In genomic region chr17:48554412-48555090, GRCh38 we compare ENCODE assay signal across 10 cellular contexts. TPM values are rescaled to one million over a fixed set of nuclear protein-coding genes. Genes with fewer than 3 reads are reported as not detected.
DNase-seq lines count a peak whose midpoint lies in the region; ATAC-seq, FAIRE-seq and TF ChIP-seq lines count a peak whose summit lies in the region.
"Had no signal": no experiment of that assay in that cellular context is flagged by ENCODE, and none has a peak within 500 bp of the region (broad histone marks: within the 10 kb centered on the region; RNA-seq: fewer than 3 reads in every experiment).

No MANE protein-coding gene starts in this region.

- no peak for TF ChIP-seq POLR2A in HepG2 (IDR thresholded peaks at IDR 0.05; ENCODE audit: insufficient read depth in 1 of 2, low read depth in 2 of 2, low read length in 2 of 2)

- ATAC-seq in HepG2: no peak
- ATAC-seq in GM21737 (IDR thresholded peaks at IDR 0.05; ENCODE audit: unreplicated experiment): no peak

- H4K20me1 ChIP-seq in HepG2 (ENCODE audit: insufficient read depth, low read length): no peaks in the 10 kb centered on the region; the same call in 1 of the 2 replicates

- WGBS in HepG2 (ENCODE audit: low lambda C conversion rate): 37% methylated on average over 41 of the region's 41 CpGs
- WGBS in small intestine, 3 donors: 34 to 38% (median 37%) methylated on average over 41 of the region's 41 CpGs

- H3K4me2 ChIP-seq in HepG2 (ENCODE audit: low read depth, low read length): no peak overlapping the region

- in situ Hi-C loops in HepG2 (cut with HindIII; ENCODE audit: extremely low pct_ligation_motif_present, low pct_unique_long_range_greater_than_20kb): no loop called here

- FAIRE-seq in HepG2 (lab: Jason Lieb, UNC) (no peak), small intestine (lab: Jason Lieb, UNC) (no peak)

- no peak for TF ChIP-seq CTCF in brain (conservative IDR thresholded peaks at IDR 0.05)
- TF ChIP-seq CTCF in HepG2 (CRISPR knock-in tag; IDR thresholded peaks at IDR 0.05): no peak

- peak overlapping the region in 4 of 5 experiments; percentile 80 to 92 (median 83) for H3K4me3 Mint-ChIP-seq in brain

- DNase-seq in NCI-H345 (lab: John Stamatoyannopoulos, UW) (peak; percentile 18), NCI-H345 treated with DMSO at 0.1 percent for 48 hours (lab: John Stamatoyannopoulos, UW; ENCODE audit: unreplicated experiment) (no peak), HepG2 (ENCODE audit: low spot score) (no peak), small intestine (no peak), NCI-H2196 (lab: John Stamatoyannopoulos, UW; ENCODE audit: unreplicated experiment) (no peak)
- DNase-seq: activated T-cell treated with anti-CD3 and anti-CD28 coated beads, Interleukin-2, amount 50 U/mL, for 48 hours; AML-193 had no signal

- H3K27ac ChIP-seq in HepG2 (ENCODE audit: extremely low read length, insufficient read depth, low read length): no peak overlapping the region
- peak overlapping the region; percentile 79 for H3K27ac ChIP-seq in subcutaneous abdominal adipose tissue (ENCODE audit: low read depth, low read length)
- peak overlapping the region in 1 of 2 donors; percentile 82 for H3K27ac ChIP-seq in small intestine (ENCODE audit: low read depth in 1 of 2, low read length in 1 of 2)

- no peaks in the 10 kb centered on the region for H3K4me1 ChIP-seq in HepG2 (ENCODE audit: insufficient read depth, low read length)
- H3K4me1 ChIP-seq in subcutaneous abdominal adipose tissue (ENCODE audit: control insufficient read depth in 5 of 5, insufficient read depth in 5 of 5, low read length in 5 of 5): peaks cover 16 to 69% (median 59%) of the 10 kb centered on the region in 5 donors
- H3K4me1 ChIP-seq in small intestine (ENCODE audit: control insufficient read depth in 2 of 2, insufficient read depth in 1 of 2, low read depth in 1 of 2, low read length in 1 of 2): no peaks in the 10 kb centered on the region

- H3K9ac ChIP-seq in HepG2 (ENCODE audit: insufficient read depth, low read depth, low read length) (no peak overlapping the region), subcutaneous abdominal adipose tissue (ENCODE audit: low read length in 5 of 5) (peak overlapping the region in 3 of 5 donors; percentile 30 to 65 (median 52))

- peaks cover 100% of the 10 kb centered on the region for H3K27me3 Mint-ChIP-seq in brain

- H3K4me1 Mint-ChIP-seq in brain: peaks cover 48% of the 10 kb centered on the region

- no peaks in the 10 kb centered on the region for H3K79me2 ChIP-seq in HepG2 (ENCODE audit: insufficient read depth, low read length)

- no peaks in the 10 kb centered on the region for H3K36me3 Mint-ChIP-seq in brain

- TF ChIP-seq EP300 in HepG2 (IDR thresholded peaks at IDR 0.05; ENCODE audit: low read depth in 2 of 2, low read length in 2 of 2) (no peak), HepG2 (CRISPR knock-in tag; IDR thresholded peaks at IDR 0.05; ENCODE audit: borderline replicate concordance) (no peak)

- peak overlapping the region in 4 of 5 experiments; percentile 83 to 98 (median 90) for H3K27ac Mint-ChIP-seq in brain

- H3K36me3 ChIP-seq in HepG2 (replicated peaks in 1 of 2; ENCODE audit: control insufficient read depth in 1 of 2, insufficient read depth in 2 of 2, low read length in 2 of 2) (no peaks in the 10 kb centered on the region), subcutaneous abdominal adipose tissue (ENCODE audit: control insufficient read depth in 5 of 5, insufficient read depth in 5 of 5, low read length in 5 of 5) (peaks cover 0 to 28% (median 21%) of the 10 kb centered on the region in 5 donors), small intestine (ENCODE audit: control insufficient read depth in 2 of 2, insufficient read depth in 2 of 2, low read length in 2 of 2) (no peaks in the 10 kb centered on the region)

- no peak overlapping the region for H2AFZ ChIP-seq in HepG2 (ENCODE audit: low read length)

- no TSS peak for BruUV-seq in HepG2 (replicated peaks; lab: Mats Ljungman, UMichigan)

- H3K27me3 ChIP-seq in HepG2 (ENCODE audit: control insufficient read depth in 1 of 2, insufficient read depth in 2 of 2, low read length in 2 of 2): peaks cover 32 to 93% of the 10 kb centered on the region in 2 experiments
- H3K27me3 ChIP-seq in subcutaneous abdominal adipose tissue (ENCODE audit: control insufficient read depth in 5 of 5, insufficient read depth in 4 of 5, low read length in 5 of 5): no peaks in the 10 kb centered on the region
- H3K27me3 ChIP-seq in small intestine (ENCODE audit: control insufficient read depth in 2 of 2, insufficient read depth in 2 of 2, low read length in 2 of 2): peaks cover 0 to 8% of the 10 kb centered on the region in 2 donors

- H3K9me3 ChIP-seq in HepG2 (ENCODE audit: low read length) (no peaks in the 10 kb centered on the region), subcutaneous abdominal adipose tissue (ENCODE audit: control insufficient read depth in 5 of 5, low read length in 5 of 5) (no peaks in the 10 kb centered on the region), small intestine (ENCODE audit: control insufficient read depth, low read depth) (no peaks in the 10 kb centered on the region)

- intact Hi-C loops in HepG2 (cut with micrococcal nuclease; ENCODE audit: unreplicated experiment): no loop called here

- POLR2A ChIA-PET in HepG2 (lab: Yijun Ruan, JAX): no interaction called here

- peaks cover 0 to 3% (median 0%) of the 10 kb centered on the region in 5 experiments for H3K9me3 Mint-ChIP-seq in brain

- H3K4me3 ChIP-seq in HepG2 (replicated peaks in 1 of 3; ENCODE audit: insufficient read depth in 1 of 3, low read depth in 2 of 3, low read length in 3 of 3): no peak overlapping the region
- peak overlapping the region; percentile 6 to 49 (median 44) for H3K4me3 ChIP-seq in subcutaneous abdominal adipose tissue (ENCODE audit: low read depth in 1 of 5, low read length in 5 of 5)
- no peak overlapping the region for H3K4me3 ChIP-seq in small intestine (ENCODE audit: low read depth in 1 of 2, low read length in 2 of 2)

- CTCF ChIA-PET in HepG2 (lab: Yijun Ruan, JAX; ENCODE audit: low intra/inter-chr PET ratio, low total read pairs): no interaction called here

- TF ChIP-seq RAD21 in HepG2 (CRISPR knock-in tag; IDR thresholded peaks at IDR 0.05): no peak

RNA-seq across cellular contexts. Expression of gene HOXB2, which starts 9.6 kb away (rescaled TPM):
- 168 TPM for polyA plus RNA-seq in brain (ENCODE audit: insufficient read depth, low read depth, low replicate concordance)
- total RNA-seq in HepG2 (2016; rRNA removed; fragmentation: Illumina TruSeq; extraction: Trizol): not detected in 2 replicates
- not detected in 2 replicates for total RNA-seq in HepG2 (2016; cell fraction: cytosol; rRNA removed; fragmentation: Illumina TruSeq; extraction: Trizol; ENCODE audit: low read depth)
- total RNA-seq in HepG2 (2016; cell fraction: insoluble cytoplasmic fraction; rRNA removed; fragmentation: Illumina TruSeq; extraction: Trizol): not detected in 2 replicates
- not detected in 2 replicates for total RNA-seq in HepG2 (2016; cell fraction: membrane; rRNA removed; fragmentation: Illumina TruSeq; extraction: Trizol)
- not detected in 2 replicates for total RNA-seq in HepG2 (2016; cell fraction: nucleus; rRNA removed; fragmentation: Illumina TruSeq; extraction: Trizol)
- not detected in 2 replicates for polyA plus RNA-seq in HepG2 (2011; rRNA removed)
- not detected in 2 replicates for polyA plus RNA-seq in HepG2 (2011; cell fraction: cytosol; rRNA removed)
- polyA plus RNA-seq in HepG2 (2011; cell fraction: nucleus; rRNA removed): not detected in 2 replicates
- not detected in 2 replicates for polyA plus RNA-seq in HepG2 (2012)
- not detected in 2 replicates for polyA plus RNA-seq in HepG2 (2016; cell fraction: cytosol; fragmentation: Illumina TruSeq; extraction: Trizol; ENCODE audit: low read depth)
- polyA plus RNA-seq in HepG2 (2016; cell fraction: insoluble cytoplasmic fraction; fragmentation: Illumina TruSeq; extraction: Trizol; ENCODE audit: low read depth): not detected in 2 replicates
- not detected in 2 replicates for polyA plus RNA-seq in HepG2 (2016; cell fraction: membrane; fragmentation: Illumina TruSeq; extraction: Trizol; ENCODE audit: low read depth)
- polyA plus RNA-seq in HepG2 (2016; cell fraction: nucleus; fragmentation: Illumina TruSeq; extraction: Trizol; ENCODE audit: insufficient read depth, low read depth): not detected in 2 replicates
- polyA minus RNA-seq in HepG2 (2011; rRNA and poly(A)+ RNA removed; ENCODE audit: low replicate concordance): 0.28 TPM in 1 of 2 replicates, not detected in the other
- not detected in 2 replicates for polyA minus RNA-seq in HepG2 (2011; cell fraction: cytosol; rRNA and poly(A)+ RNA removed)
- polyA minus RNA-seq in HepG2 (2011; cell fraction: nucleus; rRNA and poly(A)+ RNA removed): not detected in 2 replicates
- 1 to 10 TPM in 2 of 3 donors, under 1 TPM in 1; 0.89 to 9.5 (median 5.1) TPM for polyA plus RNA-seq in small intestine

RNA-seq across cellular contexts. Expression of gene HOXB4, which starts 23.6 kb away (rescaled TPM):
- polyA plus RNA-seq in brain (ENCODE audit: insufficient read depth, low read depth, low replicate concordance) (30.3 TPM), HepG2 (2011; rRNA removed) (not detected in 2 replicates), small intestine (1 to 10 TPM in 1 of 3 donors, under 1 TPM in 1, not detected in 1; 0.27 to 3.1 TPM)
- not detected in 2 replicates for total RNA-seq in HepG2 (2016; rRNA removed; fragmentation: Illumina TruSeq; extraction: Trizol)
- total RNA-seq in HepG2 (2016; cell fraction: cytosol; rRNA removed; fragmentation: Illumina TruSeq; extraction: Trizol; ENCODE audit: low read depth): not detected in 2 replicates
- total RNA-seq in HepG2 (2016; cell fraction: insoluble cytoplasmic fraction; rRNA removed; fragmentation: Illumina TruSeq; extraction: Trizol): not detected in 2 replicates
- not detected in 2 replicates for total RNA-seq in HepG2 (2016; cell fraction: membrane; rRNA removed; fragmentation: Illumina TruSeq; extraction: Trizol)
- total RNA-seq in HepG2 (2016; cell fraction: nucleus; rRNA removed; fragmentation: Illumina TruSeq; extraction: Trizol): not detected in 2 replicates
- polyA plus RNA-seq in HepG2 (2011; cell fraction: cytosol; rRNA removed): not detected in 2 replicates
- not detected in 2 replicates for polyA plus RNA-seq in HepG2 (2011; cell fraction: nucleus; rRNA removed)
- polyA plus RNA-seq in HepG2 (2012): not detected in 2 replicates
- polyA plus RNA-seq in HepG2 (2016; cell fraction: cytosol; fragmentation: Illumina TruSeq; extraction: Trizol; ENCODE audit: low read depth): not detected in 2 replicates
- polyA plus RNA-seq in HepG2 (2016; cell fraction: insoluble cytoplasmic fraction; fragmentation: Illumina TruSeq; extraction: Trizol; ENCODE audit: low read depth): not detected in 2 replicates
- polyA plus RNA-seq in HepG2 (2016; cell fraction: membrane; fragmentation: Illumina TruSeq; extraction: Trizol; ENCODE audit: low read depth): not detected in 2 replicates
- not detected in 2 replicates for polyA plus RNA-seq in HepG2 (2016; cell fraction: nucleus; fragmentation: Illumina TruSeq; extraction: Trizol; ENCODE audit: insufficient read depth, low read depth)
- polyA minus RNA-seq in HepG2 (2011; rRNA and poly(A)+ RNA removed; ENCODE audit: low replicate concordance): 0.04 and 0.49 TPM in 2 replicates
- polyA minus RNA-seq in HepG2 (2011; cell fraction: cytosol; rRNA and poly(A)+ RNA removed): not detected in 2 replicates
- not detected in 2 replicates for polyA minus RNA-seq in HepG2 (2011; cell fraction: nucleus; rRNA and poly(A)+ RNA removed)

RNA-seq across cellular contexts. Expression of gene HOXB1, which starts 23.7 kb away (rescaled TPM):
- polyA plus RNA-seq in brain (ENCODE audit: insufficient read depth, low read depth, low replicate concordance) (not detected), HepG2 (2011; rRNA removed) (not detected in 2 replicates), small intestine (not detected)
- not detected in 2 replicates for total RNA-seq in HepG2 (2016; rRNA removed; fragmentation: Illumina TruSeq; extraction: Trizol)
- not detected in 2 replicates for total RNA-seq in HepG2 (2016; cell fraction: cytosol; rRNA removed; fragmentation: Illumina TruSeq; extraction: Trizol; ENCODE audit: low read depth)
- total RNA-seq in HepG2 (2016; cell fraction: insoluble cytoplasmic fraction; rRNA removed; fragmentation: Illumina TruSeq; extraction: Trizol): not detected in 2 replicates
- total RNA-seq in HepG2 (2016; cell fraction: membrane; rRNA removed; fragmentation: Illumina TruSeq; extraction: Trizol): not detected in 2 replicates
- not detected in 2 replicates for total RNA-seq in HepG2 (2016; cell fraction: nucleus; rRNA removed; fragmentation: Illumina TruSeq; extraction: Trizol)
- polyA plus RNA-seq in HepG2 (2011; cell fraction: cytosol; rRNA removed): not detected in 2 replicates
- not detected in 2 replicates for polyA plus RNA-seq in HepG2 (2011; cell fraction: nucleus; rRNA removed)
- polyA plus RNA-seq in HepG2 (2012): not detected in 2 replicates
- not detected in 2 replicates for polyA plus RNA-seq in HepG2 (2016; cell fraction: cytosol; fragmentation: Illumina TruSeq; extraction: Trizol; ENCODE audit: low read depth)
- polyA plus RNA-seq in HepG2 (2016; cell fraction: insoluble cytoplasmic fraction; fragmentation: Illumina TruSeq; extraction: Trizol; ENCODE audit: low read depth): not detected in 2 replicates
- not detected in 2 replicates for polyA plus RNA-seq in HepG2 (2016; cell fraction: membrane; fragmentation: Illumina TruSeq; extraction: Trizol; ENCODE audit: low read depth)
- not detected in 2 replicates for polyA plus RNA-seq in HepG2 (2016; cell fraction: nucleus; fragmentation: Illumina TruSeq; extraction: Trizol; ENCODE audit: insufficient read depth, low read depth)
- not detected in 2 replicates for polyA minus RNA-seq in HepG2 (2011; rRNA and poly(A)+ RNA removed; ENCODE audit: low replicate concordance)
- polyA minus RNA-seq in HepG2 (2011; cell fraction: cytosol; rRNA and poly(A)+ RNA removed): not detected in 2 replicates
- polyA minus RNA-seq in HepG2 (2011; cell fraction: nucleus; rRNA and poly(A)+ RNA removed): not detected in 2 replicates

RNA-seq across cellular contexts. Expression of gene HOXB3, which starts 35.5 kb away (rescaled TPM):
- polyA plus RNA-seq in brain (ENCODE audit: insufficient read depth, low read depth, low replicate concordance): 41.6 TPM
- not detected in 2 replicates for total RNA-seq in HepG2 (2016; rRNA removed; fragmentation: Illumina TruSeq; extraction: Trizol)
- total RNA-seq in HepG2 (2016; cell fraction: cytosol; rRNA removed; fragmentation: Illumina TruSeq; extraction: Trizol; ENCODE audit: low read depth): not detected in 2 replicates
- total RNA-seq in HepG2 (2016; cell fraction: insoluble cytoplasmic fraction; rRNA removed; fragmentation: Illumina TruSeq; extraction: Trizol): not detected in 2 replicates
- not detected in 2 replicates for total RNA-seq in HepG2 (2016; cell fraction: membrane; rRNA removed; fragmentation: Illumina TruSeq; extraction: Trizol)
- not detected in 2 replicates for total RNA-seq in HepG2 (2016; cell fraction: nucleus; rRNA removed; fragmentation: Illumina TruSeq; extraction: Trizol)
- not detected in 2 replicates for polyA plus RNA-seq in HepG2 (2011; rRNA removed)
- not detected in 2 replicates for polyA plus RNA-seq in HepG2 (2011; cell fraction: cytosol; rRNA removed)
- polyA plus RNA-seq in HepG2 (2011; cell fraction: nucleus; rRNA removed): 0.28 TPM in 1 of 2 replicates, not detected in the other
- not detected in 2 replicates for polyA plus RNA-seq in HepG2 (2012)
- polyA plus RNA-seq in HepG2 (2016; cell fraction: cytosol; fragmentation: Illumina TruSeq; extraction: Trizol; ENCODE audit: low read depth): not detected in 2 replicates
- polyA plus RNA-seq in HepG2 (2016; cell fraction: insoluble cytoplasmic fraction; fragmentation: Illumina TruSeq; extraction: Trizol; ENCODE audit: low read depth): not detected in 2 replicates
- not detected in 2 replicates for polyA plus RNA-seq in HepG2 (2016; cell fraction: membrane; fragmentation: Illumina TruSeq; extraction: Trizol; ENCODE audit: low read depth)
- not detected in 2 replicates for polyA plus RNA-seq in HepG2 (2016; cell fraction: nucleus; fragmentation: Illumina TruSeq; extraction: Trizol; ENCODE audit: insufficient read depth, low read depth)
- 2.3 TPM in 1 of 2 replicates, not detected in the other for polyA minus RNA-seq in HepG2 (2011; rRNA and poly(A)+ RNA removed; ENCODE audit: low replicate concordance)
- not detected in 2 replicates for polyA minus RNA-seq in HepG2 (2011; cell fraction: cytosol; rRNA and poly(A)+ RNA removed)
- polyA minus RNA-seq in HepG2 (2011; cell fraction: nucleus; rRNA and poly(A)+ RNA removed): not detected in 2 replicates
- polyA plus RNA-seq in small intestine: 1 to 10 TPM in 2 of 3 donors, not detected in 1; 1.4 to 5.7 TPM

RNA-seq across cellular contexts. Expression of gene HOXB5, which starts 39.0 kb away (rescaled TPM):
- 234 TPM for polyA plus RNA-seq in brain (ENCODE audit: insufficient read depth, low read depth, low replicate concordance)
- not detected in 2 replicates for total RNA-seq in HepG2 (2016; rRNA removed; fragmentation: Illumina TruSeq; extraction: Trizol)
- total RNA-seq in HepG2 (2016; cell fraction: cytosol; rRNA removed; fragmentation: Illumina TruSeq; extraction: Trizol; ENCODE audit: low read depth): not detected in 2 replicates
- total RNA-seq in HepG2 (2016; cell fraction: insoluble cytoplasmic fraction; rRNA removed; fragmentation: Illumina TruSeq; extraction: Trizol): not detected in 2 replicates
- not detected in 2 replicates for total RNA-seq in HepG2 (2016; cell fraction: membrane; rRNA removed; fragmentation: Illumina TruSeq; extraction: Trizol)
- total RNA-seq in HepG2 (2016; cell fraction: nucleus; rRNA removed; fragmentation: Illumina TruSeq; extraction: Trizol): not detected in 2 replicates
- not detected in 2 replicates for polyA plus RNA-seq in HepG2 (2011; rRNA removed)
- not detected in 2 replicates for polyA plus RNA-seq in HepG2 (2011; cell fraction: cytosol; rRNA removed)
- not detected in 2 replicates for polyA plus RNA-seq in HepG2 (2011; cell fraction: nucleus; rRNA removed)
- polyA plus RNA-seq in HepG2 (2012): not detected in 2 replicates
- polyA plus RNA-seq in HepG2 (2016; cell fraction: cytosol; fragmentation: Illumina TruSeq; extraction: Trizol; ENCODE audit: low read depth): not detected in 2 replicates
- not detected in 2 replicates for polyA plus RNA-seq in HepG2 (2016; cell fraction: insoluble cytoplasmic fraction; fragmentation: Illumina TruSeq; extraction: Trizol; ENCODE audit: low read depth)
- polyA plus RNA-seq in HepG2 (2016; cell fraction: membrane; fragmentation: Illumina TruSeq; extraction: Trizol; ENCODE audit: low read depth): not detected in 2 replicates
- polyA plus RNA-seq in HepG2 (2016; cell fraction: nucleus; fragmentation: Illumina TruSeq; extraction: Trizol; ENCODE audit: insufficient read depth, low read depth): not detected in 2 replicates
- 0.49 TPM in 1 of 2 replicates, not detected in the other for polyA minus RNA-seq in HepG2 (2011; rRNA and poly(A)+ RNA removed; ENCODE audit: low replicate concordance)
- polyA minus RNA-seq in HepG2 (2011; cell fraction: cytosol; rRNA and poly(A)+ RNA removed): not detected in 2 replicates
- not detected in 2 replicates for polyA minus RNA-seq in HepG2 (2011; cell fraction: nucleus; rRNA and poly(A)+ RNA removed)
- 1 to 10 TPM in 1 of 3 donors, not detected in 2; 5.8 TPM for polyA plus RNA-seq in small intestine

Comparison
In these comparisons a context has a peak if more than half of its experiments do, and no peak if none do; other contexts are left out.
1. H3K4me3 ChIP-seq: peak in subcutaneous abdominal adipose tissue (5 of 5); none in HepG2 (0 of 3) and small intestine (0 of 2).
2. RNA of gene HOXB2, which starts 9.6 kb away (polyA plus RNA-seq): 168 TPM in brain (single experiment); 0.89 to 9.5 TPM in small intestine and not detected in HepG2; every median in the first group is over 10 times any median in the second.